In the genomic region with DNA sequence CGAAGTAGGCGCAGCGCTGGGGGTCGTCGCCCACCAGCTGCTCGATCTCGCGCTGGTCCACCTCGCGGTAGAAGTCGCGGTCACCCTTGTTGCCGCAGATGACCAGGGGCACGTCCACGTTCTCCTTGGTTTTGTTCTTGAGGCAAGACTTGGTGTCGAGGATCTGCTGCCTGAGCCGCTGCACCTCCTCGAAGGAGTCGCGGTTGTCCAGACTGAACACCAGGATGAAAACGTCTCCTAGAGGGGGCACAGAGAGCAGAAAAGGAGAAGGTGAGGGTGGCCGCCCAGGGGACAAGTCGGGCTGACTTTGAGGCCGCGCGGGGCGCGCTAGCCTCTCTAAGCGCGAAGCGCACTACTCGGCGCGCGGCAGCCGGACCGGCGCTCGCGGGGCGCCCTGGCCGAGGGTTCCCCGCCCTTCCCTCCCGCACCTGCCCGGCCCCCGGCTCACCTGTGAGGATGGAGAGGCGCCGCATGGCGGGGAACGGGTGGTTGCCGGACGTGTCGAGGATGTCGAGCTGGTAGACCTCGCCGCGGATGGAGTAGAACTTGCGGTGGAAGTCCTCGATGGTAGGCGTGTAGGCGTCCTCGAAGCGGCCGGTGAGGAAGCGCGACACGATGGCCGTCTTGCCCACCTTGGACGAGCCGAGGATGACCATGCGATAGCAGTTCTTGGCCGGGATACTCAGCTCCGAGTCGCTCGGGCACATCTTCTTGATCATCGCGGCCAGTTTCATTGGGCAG, we compare ENCODE assay signal across 8 cellular contexts. TPM values are rescaled to one million over a fixed set of nuclear protein-coding genes. Genes with fewer than 3 reads are reported as not detected.
A peak's percentile ranks its signal among the peaks of the same experiment; 100 is the strongest.
DNase-seq lines count a peak whose midpoint lies in the region; ATAC-seq and TF ChIP-seq lines count a peak whose summit lies in the region.

No MANE protein-coding gene starts in this region.

- no peak overlapping the region for H3K27ac Mint-ChIP-seq in activated CD8-positive, alpha-beta T cell treated with anti-CD3 and anti-CD28 coated beads for 36 hours
- H3K27ac Mint-ChIP-seq in nephron progenitor cell = no peak overlapping the region

- POLR2A ChIA-PET in activated CD8-positive, alpha-beta T cell treated with anti-CD3 and anti-CD28 coated beads for 36 hours (lab: Charles Lee) = no interaction called here

- no peak for ATAC-seq in activated CD8-positive, alpha-beta T cell treated with anti-CD3 and anti-CD28 coated beads for 36 hours
- no peak for ATAC-seq in GM21723 (IDR thresholded peaks at IDR 0.05; ENCODE audit: unreplicated experiment)
- ATAC-seq in HG02571 (IDR thresholded peaks at IDR 0.05; ENCODE audit: unreplicated experiment) = no peak

- DNase-seq in activated gamma-delta T cell treated with Interleukin-2 at 50 U/mL for 16 hours (peak; percentile 14), activated gamma-delta T cell (lab: John Stamatoyannopoulos, UW) (no peak), fibroblast of mammary gland (ENCODE audit: low read depth) (peak; percentile 28), nephron progenitor cell (peak; percentile 41), AG20443 (ENCODE audit: low spot score) (no peak)
- DNase-seq in activated CD8-positive, alpha-beta T cell treated with anti-CD3 and anti-CD28 coated beads for 36 hours = peak; percentile 54

- peaks cover 15% of the 10 kb centered on the region for H3K4me1 Mint-ChIP-seq in activated CD8-positive, alpha-beta T cell treated with anti-CD3 and anti-CD28 coated beads for 36 hours (ENCODE audit: low read depth)
- H3K4me1 Mint-ChIP-seq in nephron progenitor cell = peaks cover 22% of the 10 kb centered on the region

- TF ChIP-seq CTCF in activated CD8-positive, alpha-beta T cell treated with anti-CD3 and anti-CD28 coated beads for 36 hours (IDR thresholded peaks at IDR 0.05) = no peak
- no peak for TF ChIP-seq CTCF in fibroblast of mammary gland (conservative IDR thresholded peaks at IDR 0.05; ENCODE audit: control insufficient read depth, insufficient read depth, low read depth, low read length)
- TF ChIP-seq CTCF in nephron progenitor cell (IDR thresholded peaks at IDR 0.05) = no peak

- H3K27me3 Mint-ChIP-seq in activated CD8-positive, alpha-beta T cell treated with anti-CD3 and anti-CD28 coated beads for 36 hours = peaks cover 8% of the 10 kb centered on the region
- peaks cover 59% of the 10 kb centered on the region for H3K27me3 Mint-ChIP-seq in nephron progenitor cell (ENCODE audit: low read depth, poor library complexity)

- no peaks in the 10 kb centered on the region for H3K9me3 Mint-ChIP-seq in activated CD8-positive, alpha-beta T cell treated with anti-CD3 and anti-CD28 coated beads for 36 hours
- no peaks in the 10 kb centered on the region for H3K9me3 Mint-ChIP-seq in nephron progenitor cell

- peak overlapping the region; percentile 48 for H3K4me3 ChIP-seq in fibroblast of mammary gland (ENCODE audit: control insufficient read depth, low read depth, low read length)

- CTCF ChIA-PET in activated CD8-positive, alpha-beta T cell treated with anti-CD3 and anti-CD28 coated beads for 36 hours (lab: Charles Lee) = interaction anchor here (0.7 to 4.3 kb wide), 24 partner anchors 8 to 593 kb away, joined by 3 to 100 read pairs (median 5); partner anchors contain the start of gene PEMT

- intact Hi-C loops in activated CD8-positive, alpha-beta T cell treated with anti-CD3 and anti-CD28 coated beads for 36 hours (cut with micrococcal nuclease) = loop anchor here (2.0 to 10.0 kb wide), 3 partner anchors 72 to 147 kb away; no protein-coding TSS in a partner anchor

- peaks cover 8% of the 10 kb centered on the region for H3K36me3 Mint-ChIP-seq in activated CD8-positive, alpha-beta T cell treated with anti-CD3 and anti-CD28 coated beads for 36 hours (ENCODE audit: low read depth)
- H3K36me3 Mint-ChIP-seq in nephron progenitor cell (ENCODE audit: low read depth) = peaks cover 22% of the 10 kb centered on the region

- peak overlapping the region; percentile 54 for H3K4me3 Mint-ChIP-seq in activated CD8-positive, alpha-beta T cell treated with anti-CD3 and anti-CD28 coated beads for 36 hours
- peak overlapping the region; percentile 88 for H3K4me3 Mint-ChIP-seq in nephron progenitor cell

RNA-seq across cellular contexts. Expression of gene RASD1, which starts 0.6 kb away (rescaled TPM):
- total RNA-seq in activated CD8-positive, alpha-beta T cell treated with anti-CD3 and anti-CD28 coated beads for 36 hours = under 1 TPM; 0.54 to 0.74 TPM

RNA-seq across cellular contexts. Expression of gene MED9, which starts 18.8 kb away (rescaled TPM):
- total RNA-seq in activated CD8-positive, alpha-beta T cell treated with anti-CD3 and anti-CD28 coated beads for 36 hours = 10 to 100 TPM; 14.2 to 14.7 TPM

Comparison
In these comparisons a context has a peak if more than half of its experiments do, and no peak if none do; other contexts are left out.
1. DNase-seq: peak in activated gamma-delta T cell treated with Interleukin-2 at 50 U/mL for 16 hours (single experiment), activated CD8-positive, alpha-beta T cell treated with anti-CD3 and anti-CD28 coated beads for 36 hours (single experiment), fibroblast of mammary gland (single experiment) and nephron progenitor cell (single experiment); none in activated gamma-delta T cell (single experiment) and AG20443 (single experiment).